In the genomic region with DNA sequence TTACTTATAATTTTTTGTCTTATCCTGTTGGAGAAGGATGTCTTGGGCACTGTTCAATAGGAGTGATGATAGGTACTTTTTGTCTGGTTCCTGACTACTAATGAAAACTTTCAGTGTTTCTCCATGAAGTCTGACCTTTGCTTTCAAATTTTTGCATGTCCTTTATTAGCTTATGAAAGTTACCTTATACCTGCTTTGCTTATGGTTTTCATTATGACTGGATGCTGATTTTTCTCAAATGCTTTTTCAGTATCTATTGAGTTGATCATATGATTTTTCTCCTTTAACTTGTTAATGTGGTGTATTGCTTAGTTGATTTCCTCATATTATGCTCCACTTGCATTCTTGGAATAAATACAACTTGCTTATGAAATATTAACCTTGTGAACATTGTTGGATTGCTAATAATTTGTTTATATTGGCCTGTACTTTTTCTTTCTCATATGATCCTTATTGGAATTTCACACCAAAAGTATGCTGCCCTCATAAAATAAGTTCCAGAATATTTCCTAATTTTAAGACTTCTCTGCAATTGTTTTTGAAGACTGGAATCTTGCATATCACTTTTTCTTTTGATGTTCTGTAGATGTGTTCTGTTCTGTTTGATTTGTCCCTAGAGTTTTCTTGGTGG, we compare ENCODE assay signal across 1 cellular context.
A peak's percentile ranks its signal among the peaks of the same experiment; 100 is the strongest.
TF ChIP-seq lines count a peak whose summit lies in the region.

No MANE protein-coding gene starts in this region.

TF ChIP-seq in GM12878, 131 proteins besides CTCF, POLR2A, EP300 and RAD21 (continued from another document and continues in another):
- TF ChIP-seq, protein P1, sequence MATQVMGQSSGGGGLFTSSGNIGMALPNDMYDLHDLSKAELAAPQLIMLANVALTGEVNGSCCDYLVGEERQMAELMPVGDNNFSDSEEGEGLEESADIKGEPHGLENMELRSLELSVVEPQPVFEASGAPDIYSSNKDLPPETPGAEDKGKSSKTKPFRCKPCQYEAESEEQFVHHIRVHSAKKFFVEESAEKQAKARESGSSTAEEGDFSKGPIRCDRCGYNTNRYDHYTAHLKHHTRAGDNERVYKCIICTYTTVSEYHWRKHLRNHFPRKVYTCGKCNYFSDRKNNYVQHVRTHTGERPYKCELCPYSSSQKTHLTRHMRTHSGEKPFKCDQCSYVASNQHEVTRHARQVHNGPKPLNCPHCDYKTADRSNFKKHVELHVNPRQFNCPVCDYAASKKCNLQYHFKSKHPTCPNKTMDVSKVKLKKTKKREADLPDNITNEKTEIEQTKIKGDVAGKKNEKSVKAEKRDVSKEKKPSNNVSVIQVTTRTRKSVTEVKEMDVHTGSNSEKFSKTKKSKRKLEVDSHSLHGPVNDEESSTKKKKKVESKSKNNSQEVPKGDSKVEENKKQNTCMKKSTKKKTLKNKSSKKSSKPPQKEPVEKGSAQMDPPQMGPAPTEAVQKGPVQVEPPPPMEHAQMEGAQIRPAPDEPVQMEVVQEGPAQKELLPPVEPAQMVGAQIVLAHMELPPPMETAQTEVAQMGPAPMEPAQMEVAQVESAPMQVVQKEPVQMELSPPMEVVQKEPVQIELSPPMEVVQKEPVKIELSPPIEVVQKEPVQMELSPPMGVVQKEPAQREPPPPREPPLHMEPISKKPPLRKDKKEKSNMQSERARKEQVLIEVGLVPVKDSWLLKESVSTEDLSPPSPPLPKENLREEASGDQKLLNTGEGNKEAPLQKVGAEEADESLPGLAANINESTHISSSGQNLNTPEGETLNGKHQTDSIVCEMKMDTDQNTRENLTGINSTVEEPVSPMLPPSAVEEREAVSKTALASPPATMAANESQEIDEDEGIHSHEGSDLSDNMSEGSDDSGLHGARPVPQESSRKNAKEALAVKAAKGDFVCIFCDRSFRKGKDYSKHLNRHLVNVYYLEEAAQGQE (IDR thresholded peaks at IDR 0.05; ENCODE audit: low read depth, low read length), result no peak
- no peak for TF ChIP-seq WRNIP1 (IDR thresholded peaks at IDR 0.05; ENCODE audit: borderline replicate concordance, low read depth, low read length)
- no peak for TF ChIP-seq PAX8 (IDR thresholded peaks at IDR 0.05)
- TF ChIP-seq DPF2 (IDR thresholded peaks at IDR 0.05), result no peak
- no peak for TF ChIP-seq SIX5 (IDR thresholded peaks at IDR 0.05; ENCODE audit: low read depth, low read length, severe bottlenecking)
- TF ChIP-seq PKNOX1 (IDR thresholded peaks at IDR 0.05), result no peak
- TF ChIP-seq GABPA (IDR thresholded peaks at IDR 0.05; ENCODE audit: low read depth), result no peak
- 0 out of 4 replicates have a peak, but pooled peaks of 1 of the 2 experiments have one; percentile 11 for TF ChIP-seq BHLHE40 (IDR thresholded peaks at IDR 0.05; ENCODE audit: borderline replicate concordance in 1 of 2, low read depth in 2 of 2, low read length in 1 of 2)
- TF ChIP-seq MXI1 (IDR thresholded peaks at IDR 0.05; ENCODE audit: low read depth, low read length), result no peak
- TF ChIP-seq, protein P2, sequence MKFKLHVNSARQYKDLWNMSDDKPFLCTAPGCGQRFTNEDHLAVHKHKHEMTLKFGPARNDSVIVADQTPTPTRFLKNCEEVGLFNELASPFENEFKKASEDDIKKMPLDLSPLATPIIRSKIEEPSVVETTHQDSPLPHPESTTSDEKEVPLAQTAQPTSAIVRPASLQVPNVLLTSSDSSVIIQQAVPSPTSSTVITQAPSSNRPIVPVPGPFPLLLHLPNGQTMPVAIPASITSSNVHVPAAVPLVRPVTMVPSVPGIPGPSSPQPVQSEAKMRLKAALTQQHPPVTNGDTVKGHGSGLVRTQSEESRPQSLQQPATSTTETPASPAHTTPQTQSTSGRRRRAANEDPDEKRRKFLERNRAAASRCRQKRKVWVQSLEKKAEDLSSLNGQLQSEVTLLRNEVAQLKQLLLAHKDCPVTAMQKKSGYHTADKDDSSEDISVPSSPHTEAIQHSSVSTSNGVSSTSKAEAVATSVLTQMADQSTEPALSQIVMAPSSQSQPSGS (IDR thresholded peaks at IDR 0.05; ENCODE audit: low read length), result peak; percentile 76
- no peak for TF ChIP-seq HDAC2 (IDR thresholded peaks at IDR 0.05)
- TF ChIP-seq JUNB (IDR thresholded peaks at IDR 0.05), result peak; percentile 84
- peak; percentile 58; the same call in 1 of the 2 replicates for TF ChIP-seq JUND (IDR thresholded peaks at IDR 0.05; ENCODE audit: low read depth, low read length)
- peak; percentile 85 for TF ChIP-seq IRF4 (IDR thresholded peaks at IDR 0.05; ENCODE audit: low read depth, low read length)
- TF ChIP-seq RCOR1 (conservative IDR thresholded peaks at IDR 0.05; ENCODE audit: low read depth, low read length), result no peak
- no peak for TF ChIP-seq TCF7 (IDR thresholded peaks at IDR 0.05; ENCODE audit: borderline replicate concordance)
- 0 out of 2 replicates have a peak, but pooled peaks have one; percentile 31 for TF ChIP-seq ZNF24 (IDR thresholded peaks at IDR 0.05)
- no peak for TF ChIP-seq HSF1 (IDR thresholded peaks at IDR 0.05; ENCODE audit: low read depth, low read length)
- peak; percentile 50; the same call in 1 of the 2 replicates for TF ChIP-seq MTA2 (IDR thresholded peaks at IDR 0.05; ENCODE audit: low read depth)
- TF ChIP-seq ZNF384 (IDR thresholded peaks at IDR 0.05; ENCODE audit: borderline replicate concordance, low read depth, low read length), result no peak
- no peak for TF ChIP-seq ZNF207 (IDR thresholded peaks at IDR 0.05; ENCODE audit: borderline replicate concordance)
- no peak for TF ChIP-seq CBX3 (IDR thresholded peaks at IDR 0.05; ENCODE audit: borderline replicate concordance, low read depth)
- TF ChIP-seq POLR2AphosphoS2 (IDR thresholded peaks at IDR 0.05; ENCODE audit: low read depth, low read length), result no peak
- no peak for TF ChIP-seq EZH2 (IDR thresholded peaks at IDR 0.05; ENCODE audit: borderline replicate concordance, control insufficient read depth, low read depth, low read length)
- TF ChIP-seq, protein P3, sequence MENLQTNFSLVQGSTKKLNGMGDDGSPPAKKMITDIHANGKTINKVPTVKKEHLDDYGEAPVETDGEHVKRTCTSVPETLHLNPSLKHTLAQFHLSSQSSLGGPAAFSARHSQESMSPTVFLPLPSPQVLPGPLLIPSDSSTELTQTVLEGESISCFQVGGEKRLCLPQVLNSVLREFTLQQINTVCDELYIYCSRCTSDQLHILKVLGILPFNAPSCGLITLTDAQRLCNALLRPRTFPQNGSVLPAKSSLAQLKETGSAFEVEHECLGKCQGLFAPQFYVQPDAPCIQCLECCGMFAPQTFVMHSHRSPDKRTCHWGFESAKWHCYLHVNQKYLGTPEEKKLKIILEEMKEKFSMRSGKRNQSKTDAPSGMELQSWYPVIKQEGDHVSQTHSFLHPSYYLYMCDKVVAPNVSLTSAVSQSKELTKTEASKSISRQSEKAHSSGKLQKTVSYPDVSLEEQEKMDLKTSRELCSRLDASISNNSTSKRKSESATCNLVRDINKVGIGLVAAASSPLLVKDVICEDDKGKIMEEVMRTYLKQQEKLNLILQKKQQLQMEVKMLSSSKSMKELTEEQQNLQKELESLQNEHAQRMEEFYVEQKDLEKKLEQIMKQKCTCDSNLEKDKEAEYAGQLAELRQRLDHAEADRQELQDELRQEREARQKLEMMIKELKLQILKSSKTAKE (IDR thresholded peaks at IDR 0.05; ENCODE audit: low read depth, poor library complexity, severe bottlenecking), result no peak
- peak; percentile 73 for TF ChIP-seq NFIC (IDR thresholded peaks at IDR 0.05; ENCODE audit: low read depth, low read length)
- TF ChIP-seq IKZF2 (IDR thresholded peaks at IDR 0.05), result peak; percentile 40 to 70; a peak in 3 of 4 replicates
- no peak for TF ChIP-seq NRF1 (conservative IDR thresholded peaks at IDR 0.05; ENCODE audit: low read depth, low read length)
- TF ChIP-seq RB1 (IDR thresholded peaks at IDR 0.05; ENCODE audit: borderline replicate concordance), result no peak
- TF ChIP-seq ZSCAN29 (IDR thresholded peaks at IDR 0.05), result no peak
- TF ChIP-seq IKZF1 (conservative IDR thresholded peaks at IDR 0.05), result no peak
- TF ChIP-seq STAT3 (IDR thresholded peaks at IDR 0.05; ENCODE audit: low read depth, low read length), result 0 out of 2 replicates have a peak, but pooled peaks have one; percentile 27
- TF ChIP-seq MLLT1 (IDR thresholded peaks at IDR 0.05), result no peak
- peak; percentile 80 for TF ChIP-seq RUNX3 (IDR thresholded peaks at IDR 0.05; ENCODE audit: low read length)
- TF ChIP-seq, protein P4, sequence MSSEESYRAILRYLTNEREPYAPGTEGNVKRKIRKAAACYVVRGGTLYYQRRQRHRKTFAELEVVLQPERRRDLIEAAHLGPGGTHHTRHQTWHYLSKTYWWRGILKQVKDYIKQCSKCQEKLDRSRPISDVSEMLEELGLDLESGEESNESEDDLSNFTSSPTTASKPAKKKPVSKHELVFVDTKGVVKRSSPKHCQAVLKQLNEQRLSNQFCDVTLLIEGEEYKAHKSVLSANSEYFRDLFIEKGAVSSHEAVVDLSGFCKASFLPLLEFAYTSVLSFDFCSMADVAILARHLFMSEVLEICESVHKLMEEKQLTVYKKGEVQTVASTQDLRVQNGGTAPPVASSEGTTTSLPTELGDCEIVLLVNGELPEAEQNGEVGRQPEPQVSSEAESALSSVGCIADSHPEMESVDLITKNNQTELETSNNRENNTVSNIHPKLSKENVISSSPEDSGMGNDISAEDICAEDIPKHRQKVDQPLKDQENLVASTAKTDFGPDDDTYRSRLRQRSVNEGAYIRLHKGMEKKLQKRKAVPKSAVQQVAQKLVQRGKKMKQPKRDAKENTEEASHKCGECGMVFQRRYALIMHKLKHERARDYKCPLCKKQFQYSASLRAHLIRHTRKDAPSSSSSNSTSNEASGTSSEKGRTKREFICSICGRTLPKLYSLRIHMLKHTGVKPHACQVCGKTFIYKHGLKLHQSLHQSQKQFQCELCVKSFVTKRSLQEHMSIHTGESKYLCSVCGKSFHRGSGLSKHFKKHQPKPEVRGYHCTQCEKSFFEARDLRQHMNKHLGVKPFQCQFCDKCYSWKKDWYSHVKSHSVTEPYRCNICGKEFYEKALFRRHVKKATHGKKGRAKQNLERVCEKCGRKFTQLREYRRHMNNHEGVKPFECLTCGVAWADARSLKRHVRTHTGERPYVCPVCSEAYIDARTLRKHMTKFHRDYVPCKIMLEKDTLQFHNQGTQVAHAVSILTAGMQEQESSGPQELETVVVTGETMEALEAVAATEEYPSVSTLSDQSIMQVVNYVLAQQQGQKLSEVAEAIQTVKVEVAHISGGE (CRISPR knock-in tag; IDR thresholded peaks at IDR 0.05), result no peak
- no peak for TF ChIP-seq SUZ12 (IDR thresholded peaks at IDR 0.05; ENCODE audit: unreplicated experiment)
- no peak for TF ChIP-seq CBX5 (IDR thresholded peaks at IDR 0.05; ENCODE audit: low read depth)
- no peak for TF ChIP-seq KDM1A (IDR thresholded peaks at IDR 0.05; ENCODE audit: borderline replicate concordance)
- no peak for TF ChIP-seq LARP7 (IDR thresholded peaks at IDR 0.05)
- TF ChIP-seq E2F8 (IDR thresholded peaks at IDR 0.05; ENCODE audit: low read depth, partially characterized antibody), result no peak
- peak; percentile 85 for TF ChIP-seq MEF2B (IDR thresholded peaks at IDR 0.05; ENCODE audit: partially characterized antibody, poor library complexity, severe bottlenecking)
- TF ChIP-seq POU2F2 (IDR thresholded peaks at IDR 0.05; ENCODE audit: borderline replicate concordance, low read depth, low read length), result peak; percentile 93
